In genomic region chr9:132575005-132575609, GRCh38 we compare ENCODE assay signal across 8 cellular contexts. TPM values are rescaled to one million over a fixed set of nuclear protein-coding genes. Genes with fewer than 3 reads are reported as not detected.
A peak's percentile ranks its signal among the peaks of the same experiment; 100 is the strongest.
DNase-seq lines count a peak whose midpoint lies in the region; ATAC-seq and TF ChIP-seq lines count a peak whose summit lies in the region.

No MANE protein-coding gene starts in this region.

- ATAC-seq in activated naive CD8-positive, alpha-beta T cell treated with anti-CD3 and anti-CD28 coated beads, Interleukin-2, amount 50 U/mL, for 24 hours = peak; percentile 80
- ATAC-seq in heart left ventricle = peak; percentile 59 to 91 (median 85)
- ATAC-seq in HG03045 (IDR thresholded peaks at IDR 0.05; ENCODE audit: unreplicated experiment) = no peak
- ATAC-seq in GM18520 (IDR thresholded peaks at IDR 0.05; ENCODE audit: unreplicated experiment) = no peak

- no peak overlapping the region for H3K27ac Mint-ChIP-seq in activated naive CD8-positive, alpha-beta T cell treated with anti-CD3 and anti-CD28 coated beads, Interleukin-2, amount 50 U/mL, for 24 hours

- peaks cover 61% of the 10 kb centered on the region for H3K27me3 Mint-ChIP-seq in activated naive CD8-positive, alpha-beta T cell treated with anti-CD3 and anti-CD28 coated beads, Interleukin-2, amount 50 U/mL, for 24 hours

- H3K36me3 ChIP-seq in heart left ventricle = no peaks in the 10 kb centered on the region

- DNase-seq in DMS79 (lab: John Stamatoyannopoulos, UW) (peak; percentile 49), HuH-7 (ENCODE audit: low spot score) (peak; percentile 92), OCI-M2 (lab: John Stamatoyannopoulos, UW; ENCODE audit: unreplicated experiment) (peak; percentile 1), heart left ventricle (peak; percentile 54 to 83 (median 66)), retinal pigment epithelial cell (ENCODE audit: low read depth) (peak; percentile 19)
- peak; percentile 72 for DNase-seq in activated naive CD8-positive, alpha-beta T cell treated with anti-CD3 and anti-CD28 coated beads, Interleukin-2, amount 50 U/mL, for 24 hours

- H3K9me3 ChIP-seq in heart left ventricle = no peaks in the 10 kb centered on the region

- whole genome bisulfite sequencing in heart left ventricle, 4 donors = 8 to 16% (median 14%) methylated on average over 12 to 16 of the region's 16 CpGs

- no peak overlapping the region for H3K27ac ChIP-seq in heart left ventricle

- peaks cover 0 to 5% (median 0%) of the 10 kb centered on the region in 12 donors for H3K4me1 ChIP-seq in heart left ventricle

- H3K4me3 Mint-ChIP-seq in activated naive CD8-positive, alpha-beta T cell treated with anti-CD3 and anti-CD28 coated beads, Interleukin-2, amount 50 U/mL, for 24 hours = no peak overlapping the region

- peak; percentile 53 to 82 (median 70) for TF ChIP-seq CTCF in heart left ventricle (IDR thresholded peaks at IDR 0.05)
- TF ChIP-seq CTCF in retinal pigment epithelial cell (conservative IDR thresholded peaks at IDR 0.05; ENCODE audit: low read depth, low read length) = peak; percentile 86

- H3K4me3 ChIP-seq in heart left ventricle (no peak overlapping the region), retinal pigment epithelial cell (ENCODE audit: low read length) (no peak overlapping the region)

- no peaks in the 10 kb centered on the region for H3K4me1 Mint-ChIP-seq in activated naive CD8-positive, alpha-beta T cell treated with anti-CD3 and anti-CD28 coated beads, Interleukin-2, amount 50 U/mL, for 24 hours

- no peak for TF ChIP-seq POLR2A in heart left ventricle (IDR thresholded peaks at IDR 0.05)

- H3K27me3 ChIP-seq in heart left ventricle = peaks cover 22 to 64% (median 34%) of the 10 kb centered on the region in 9 donors

- no peaks in the 10 kb centered on the region for H3K9me3 Mint-ChIP-seq in activated naive CD8-positive, alpha-beta T cell treated with anti-CD3 and anti-CD28 coated beads, Interleukin-2, amount 50 U/mL, for 24 hours

- intact Hi-C loops in heart left ventricle (cut with DNase I) = loop anchor here in 9 of 10 donors (1.0 to 10.0 kb wide), 10 partner anchors 66 to 230 kb away; partner anchors contain the start of gene CFAP77 (in 4 of the 9)

- H3K36me3 Mint-ChIP-seq in activated naive CD8-positive, alpha-beta T cell treated with anti-CD3 and anti-CD28 coated beads, Interleukin-2, amount 50 U/mL, for 24 hours (ENCODE audit: low read depth) = no peaks in the 10 kb centered on the region

RNA-seq across cellular contexts. Expression of gene BARHL1, which starts 7.3 kb away (rescaled TPM):
- not detected for total RNA-seq in heart left ventricle
- polyA plus RNA-seq in heart left ventricle = not detected

Comparison
In these comparisons a context has a peak if more than half of its experiments do, and no peak if none do; other contexts are left out.
1. DNase-seq: peak in every context shown above with its lines; median percentile 92 in HuH-7; 72 in activated naive CD8-positive, alpha-beta T cell treated with anti-CD3 and anti-CD28 coated beads, Interleukin-2, amount 50 U/mL, for 24 hours; 66 in heart left ventricle; 49 in DMS79; 19 in retinal pigment epithelial cell; 1 in OCI-M2.
2. ATAC-seq: peak in activated naive CD8-positive, alpha-beta T cell treated with anti-CD3 and anti-CD28 coated beads, Interleukin-2, amount 50 U/mL, for 24 hours (single experiment) and heart left ventricle (4 of 4); none in HG03045 (single experiment) and GM18520 (single experiment).